In genomic region chr1:110380667-110381283, GRCh38 we compare ENCODE assay signal across 14 cellular contexts. TPM values are rescaled to one million over a fixed set of nuclear protein-coding genes. Genes with fewer than 3 reads are reported as not detected.
DNase-seq lines count a peak whose midpoint lies in the region; ATAC-seq, FAIRE-seq and TF ChIP-seq lines count a peak whose summit lies in the region.
"Had no signal": no experiment of that assay in that cellular context is flagged by ENCODE, and none has a peak within 500 bp of the region (broad histone marks: within the 10 kb centered on the region; RNA-seq: fewer than 3 reads in every experiment).

No MANE protein-coding gene starts in this region.

- H3K4me3 Mint-ChIP-seq in IgD-negative memory B cell (peak overlapping the region; percentile 79 to 87 (median 82)), mesothelial cell of epicardium (no peak overlapping the region)
- no peak overlapping the region for H3K4me3 Mint-ChIP-seq in activated T-cell treated with anti-CD3 and anti-CD28 coated beads, Interleukin-2, amount 50 U/mL, for 72 hours
- H3K4me3 Mint-ChIP-seq: activated CD8-positive, alpha-beta T cell treated with anti-CD3 and anti-CD28 coated beads, Interleukin-2, amount 10 ng/mL, durations not matched to agents 7 days and 5 days; CD4-positive, CD25-positive, alpha-beta regulatory T cell; neural progenitor cell had no signal

- no peaks in the 10 kb centered on the region for H3K9me3 Mint-ChIP-seq in IgD-negative memory B cell
- H3K9me3 Mint-ChIP-seq in mesothelial cell of epicardium = no peaks in the 10 kb centered on the region
- no peaks in the 10 kb centered on the region for H3K9me3 Mint-ChIP-seq in activated T-cell treated with anti-CD3 and anti-CD28 coated beads, Interleukin-2, amount 50 U/mL, for 72 hours
- H3K9me3 Mint-ChIP-seq: CD4-positive, CD25-positive, alpha-beta regulatory T cell; neural progenitor cell had no signal

- no peaks in the 10 kb centered on the region for H3K27me3 ChIP-seq in AG04450 (ENCODE audit: control insufficient read depth, insufficient read depth, low read length)
- H3K27me3 ChIP-seq: neural progenitor cell had no signal

- no peak for ATAC-seq in HG02610 (IDR thresholded peaks at IDR 0.05; ENCODE audit: unreplicated experiment)
- ATAC-seq in HG02970 (IDR thresholded peaks at IDR 0.05; ENCODE audit: low FRiP score, unreplicated experiment) = no peak
- ATAC-seq in activated T-cell treated with anti-CD3 and anti-CD28 coated beads, Interleukin-2, amount 50 U/mL, for 72 hours (replicated peaks in 1 of 2) = no peak
- ATAC-seq: activated CD8-positive, alpha-beta T cell treated with anti-CD3 and anti-CD28 coated beads, Interleukin-2, amount 10 ng/mL, durations not matched to agents 7 days and 5 days had no signal

- H3K27ac Mint-ChIP-seq in IgD-negative memory B cell (peak overlapping the region; percentile 80 to 94 (median 91)), mesothelial cell of epicardium (peak overlapping the region; percentile 2)
- no peak overlapping the region for H3K27ac Mint-ChIP-seq in activated T-cell treated with anti-CD3 and anti-CD28 coated beads, Interleukin-2, amount 50 U/mL, for 72 hours
- H3K27ac Mint-ChIP-seq: activated CD8-positive, alpha-beta T cell treated with anti-CD3 and anti-CD28 coated beads, Interleukin-2, amount 10 ng/mL, durations not matched to agents 7 days and 5 days; neural progenitor cell had no signal

- H3K36me3 Mint-ChIP-seq in IgD-negative memory B cell (peaks cover 3% of the 10 kb centered on the region), mesothelial cell of epicardium (peaks cover 41% of the 10 kb centered on the region)
- peaks cover 3 to 10% of the 10 kb centered on the region in 2 donors for H3K36me3 Mint-ChIP-seq in activated T-cell treated with anti-CD3 and anti-CD28 coated beads, Interleukin-2, amount 50 U/mL, for 72 hours (ENCODE audit: insufficient read depth in 2 of 2)

- H3K9me3 ChIP-seq in AG04450 (ENCODE audit: control insufficient read depth, insufficient read depth, low read length) = no peaks in the 10 kb centered on the region

- H3K4me1 Mint-ChIP-seq in IgD-negative memory B cell (peaks cover 59 to 66% (median 64%) of the 10 kb centered on the region in 3 donors), mesothelial cell of epicardium (peaks cover 15% of the 10 kb centered on the region)
- H3K4me1 Mint-ChIP-seq in activated T-cell treated with anti-CD3 and anti-CD28 coated beads, Interleukin-2, amount 50 U/mL, for 72 hours (ENCODE audit: low read depth) = peaks cover 20% of the 10 kb centered on the region
- H3K4me1 Mint-ChIP-seq: neural progenitor cell had no signal

- H3K27me3 Mint-ChIP-seq in IgD-negative memory B cell (no peaks in the 10 kb centered on the region), mesothelial cell of epicardium (ENCODE audit: low read depth) (no peaks in the 10 kb centered on the region)
- H3K27me3 Mint-ChIP-seq in activated T-cell treated with anti-CD3 and anti-CD28 coated beads, Interleukin-2, amount 50 U/mL, for 72 hours (ENCODE audit: low read depth) = no peaks in the 10 kb centered on the region
- H3K27me3 Mint-ChIP-seq: CD4-positive, CD25-positive, alpha-beta regulatory T cell had no signal

- H3K27ac ChIP-seq in AG04450 (ENCODE audit: low read depth, low read length) = peak overlapping the region; percentile 66
- H3K27ac ChIP-seq: neural progenitor cell had no signal

- H3K4me3 ChIP-seq in AG04450 (ENCODE audit: low read depth, low read length) = no peak overlapping the region
- H3K4me3 ChIP-seq: neural progenitor cell had no signal

- TF ChIP-seq CTCF in AG04450 (IDR thresholded peaks at IDR 0.05; ENCODE audit: low read depth, low read length) (no peak), mesothelial cell of epicardium (IDR thresholded peaks at IDR 0.05; ENCODE audit: unreplicated experiment) (no peak)

- POLR2A ChIA-PET in AG04450 (lab: Yijun Ruan, JAX) = interaction anchor here (1.0 to 1.3 kb wide), 4 partner anchors 9 to 42 kb away, joined by 3 to 13 read pairs (median 6); partner anchors contain the start of gene RBM15

- DNase-seq in AG04450 (ENCODE audit: low read depth, low spot score) (peak; percentile 70), brain pericyte (ENCODE audit: low read depth, low spot score) (peak; percentile 42), mesothelial cell of epicardium (ENCODE audit: low spot score in 2 of 2, unreplicated experiment in 2 of 2) (no peak), HTR-8/SVneo (ENCODE audit: insufficient read length, low spot score) (no peak)
- DNase-seq in activated T-cell treated with anti-CD3 and anti-CD28 coated beads, Interleukin-2, amount 50 U/mL, for 72 hours = no peak
- DNase-seq: activated CD8-positive, alpha-beta T cell treated with anti-CD3 and anti-CD28 coated beads, Interleukin-2, amount 10 ng/mL, durations not matched to agents 7 days and 5 days; CD4-positive, CD25-positive, alpha-beta regulatory T cell; H7 had no signal

- no peak for FAIRE-seq in HTR-8/SVneo (lab: Jason Lieb, UNC)
- FAIRE-seq: endometrium, keratinocyte had no signal

- CTCF ChIA-PET in AG04450 (lab: Charles Lee) = interaction anchor here (1.0 to 1.4 kb wide), 4 partner anchors 32 to 173 kb away, joined by 3 to 5 read pairs (median 4); partner anchors contain the start of gene RBM15

RNA-seq across cellular contexts. Expression of gene SLC16A4, which starts 10.1 kb away (rescaled TPM):
- polyA plus RNA-seq in AG04450 (2011; rRNA removed) (77.2 and 98.8 TPM in 2 replicates), IgD-negative memory B cell (3.6 TPM)
- 54.8 and 88.1 TPM in 2 replicates for polyA minus RNA-seq in AG04450 (2011; rRNA and poly(A)+ RNA removed)
- total RNA-seq in mesothelial cell of epicardium = 13.7 to 14.4 TPM (median 13.7 TPM) in 3 replicates
- total RNA-seq in activated T-cell treated with anti-CD3 and anti-CD28 coated beads, Interleukin-2, amount 50 U/mL, for 72 hours = under 1 TPM; 0.44 to 0.58 TPM
- total RNA-seq: CD4-positive, CD25-positive, alpha-beta regulatory T cell had no signal

RNA-seq across cellular contexts. Expression of gene LAMTOR5, which starts 26.7 kb away (rescaled TPM):
- 288 and 300 TPM in 2 replicates for polyA plus RNA-seq in AG04450 (2011; rRNA removed)
- polyA minus RNA-seq in AG04450 (2011; rRNA and poly(A)+ RNA removed) = 68.1 and 84.9 TPM in 2 replicates
- 366 TPM for polyA plus RNA-seq in IgD-negative memory B cell
- total RNA-seq in mesothelial cell of epicardium = 96.5 to 106 TPM (median 97.8 TPM) in 3 replicates
- total RNA-seq in activated T-cell treated with anti-CD3 and anti-CD28 coated beads, Interleukin-2, amount 50 U/mL, for 72 hours = 100 to 1,000 TPM in 1 of 2 donors, 10 to 100 TPM in 1; 89.2 to 101 TPM

RNA-seq across cellular contexts. Expression of gene RBM15, which starts 41.6 kb away (rescaled TPM):
- polyA plus RNA-seq in AG04450 (2011; rRNA removed) = 8.9 and 9.6 TPM in 2 replicates
- polyA minus RNA-seq in AG04450 (2011; rRNA and poly(A)+ RNA removed) = 59.1 and 68.1 TPM in 2 replicates
- 16.9 TPM for polyA plus RNA-seq in IgD-negative memory B cell
- 39.7 to 41.9 TPM (median 41.0 TPM) in 3 replicates for total RNA-seq in mesothelial cell of epicardium
- 10 to 100 TPM; 75.0 to 77.8 TPM for total RNA-seq in activated T-cell treated with anti-CD3 and anti-CD28 coated beads, Interleukin-2, amount 50 U/mL, for 72 hours

Comparison
In these comparisons a context has a peak if more than half of its experiments do, and no peak if none do; other contexts are left out.
1. DNase-seq: peak in AG04450 (single experiment) and brain pericyte (single experiment); none in mesothelial cell of epicardium (0 of 2), HTR-8/SVneo (single experiment) and activated T-cell treated with anti-CD3 and anti-CD28 coated beads, Interleukin-2, amount 50 U/mL, for 72 hours (0 of 2).
2. H3K4me3 Mint-ChIP-seq: peak in IgD-negative memory B cell (4 of 4); none in mesothelial cell of epicardium (single experiment) and activated T-cell treated with anti-CD3 and anti-CD28 coated beads, Interleukin-2, amount 50 U/mL, for 72 hours (0 of 2).